ENCODE assay signal across 32 cellular contexts in genomic region chr3:49794926-49795905, GRCh38. TPM values are rescaled to one million over a fixed set of nuclear protein-coding genes. Genes with fewer than 3 reads are reported as not detected.
"Had no signal": no experiment of that assay in that cellular context is flagged by ENCODE, and none has a peak within 500 bp of the region (broad histone marks: within the 10 kb centered on the region; RNA-seq: fewer than 3 reads in every experiment).

No MANE protein-coding gene starts in this region.

- H3K9me3 Mint-ChIP-seq: activated T-cell treated with anti-CD3 and anti-CD28 coated beads, Interleukin-2, amount 50 U/mL, for 72 hours; naive B cell; stimulated activated naive CD8-positive, alpha-beta T cell treated with anti-CD3 and anti-CD28 coated beads, Interleukin-15, Interleukin-2, amounts not matched to agents 100 ng/mL and 50 ng/mL, for 24 hours; T-cell; T-helper 2 cell treated with Interferon-gamma antibody and Interleukin-4, amounts not matched to agents 5 μg/mL and 100 μg/mL, for 36 hours had no signal

- H3K9ac ChIP-seq: parathyroid adenoma had no signal

- H3K27me3 Mint-ChIP-seq: activated naive CD8-positive, alpha-beta T cell; stimulated activated naive CD8-positive, alpha-beta T cell treated with anti-CD3 and anti-CD28 coated beads, Interleukin-15, Interleukin-2, amounts not matched to agents 100 ng/mL and 50 ng/mL, for 24 hours; T-cell had no signal

- H2AFZ ChIP-seq: parathyroid adenoma had no signal

- H3K36me3 ChIP-seq: gastrocnemius medialis, thoracic aorta had no signal

- ATAC-seq: body of pancreas, gastrocnemius medialis, right cardiac atrium, T-cell had no signal

- H3K4me3 ChIP-seq: body of pancreas, gastrocnemius medialis, thoracic aorta had no signal

- FAIRE-seq: colon, islet of Langerhans, urothelium cell line had no signal

- H3K4me3 Mint-ChIP-seq: activated naive CD8-positive, alpha-beta T cell; activated T-cell treated with anti-CD3 and anti-CD28 coated beads, Interleukin-2, amount 50 U/mL, for 72 hours; stimulated activated naive CD8-positive, alpha-beta T cell treated with anti-CD3 and anti-CD28 coated beads, Interleukin-15, Interleukin-2, amounts not matched to agents 100 ng/mL and 50 ng/mL, for 24 hours; T-cell; T-helper 2 cell treated with Interferon-gamma antibody and Interleukin-4, amounts not matched to agents 5 μg/mL and 100 μg/mL, for 36 hours had no signal

- H3K9me3 ChIP-seq: body of pancreas, gastrocnemius medialis, thoracic aorta had no signal

- H3K36me3 Mint-ChIP-seq: activated naive CD8-positive, alpha-beta T cell; naive B cell; T-cell had no signal

- H3K27me3 ChIP-seq: body of pancreas, gastrocnemius medialis had no signal

- H3K27ac ChIP-seq: body of pancreas, gastrocnemius medialis, parathyroid adenoma, thoracic aorta had no signal

- H3K4me1 ChIP-seq: body of pancreas, gastrocnemius medialis, parathyroid adenoma had no signal

- DNase-seq: activated CD4-positive, alpha-beta T cell treated with anti-CD3 and anti-CD28 coated beads for 4 hours; activated CD4-positive, alpha-beta T cell treated with anti-CD3 and anti-CD28 coated beads, Interleukin-2, amount 50 U/mL, for 4 hours; activated naive CD4-positive, alpha-beta T cell; activated T-cell treated with anti-CD3 and anti-CD28 coated beads for 4 hours; activated T-cell treated with anti-CD3 and anti-CD28 coated beads, Interleukin-2, amount 50 U/mL, for 72 hours; aorta; body of pancreas; effector memory CD4-positive, alpha-beta T cell; erythroblast; gastrocnemius medialis; glutamatergic neuron; mammary epithelial cell; naive B cell; nucleus accumbens; right cardiac atrium; stimulated activated CD4-positive, alpha-beta T cell treated with anti-CD3 and anti-CD28 coated beads, Interleukin-2, amount 100 ng/mL, for 48 hours; T-cell; trophoblast cell had no signal

- H3K27ac Mint-ChIP-seq: activated naive CD8-positive, alpha-beta T cell; activated T-cell treated with anti-CD3 and anti-CD28 coated beads, Interleukin-2, amount 50 U/mL, for 72 hours; stimulated activated naive CD8-positive, alpha-beta T cell treated with anti-CD3 and anti-CD28 coated beads, Interleukin-15, Interleukin-2, amounts not matched to agents 100 ng/mL and 50 ng/mL, for 24 hours; T-cell; T-helper 2 cell treated with Interferon-gamma antibody and Interleukin-4, amounts not matched to agents 5 μg/mL and 100 μg/mL, for 36 hours had no signal

RNA-seq across cellular contexts. Expression of gene CDHR4, which starts 4.5 kb away (rescaled TPM):
- total RNA-seq: dermis microvascular lymphatic vessel endothelial cell, gastrocnemius medialis, liver, pulmonary artery endothelial cell, subcutaneous adipose tissue had no signal
- polyA plus RNA-seq: adipose tissue, liver, mammary epithelial cell, neural cell had no signal
